Comparison of ENCODE assay signal across 19 cellular contexts in the genomic region with DNA sequence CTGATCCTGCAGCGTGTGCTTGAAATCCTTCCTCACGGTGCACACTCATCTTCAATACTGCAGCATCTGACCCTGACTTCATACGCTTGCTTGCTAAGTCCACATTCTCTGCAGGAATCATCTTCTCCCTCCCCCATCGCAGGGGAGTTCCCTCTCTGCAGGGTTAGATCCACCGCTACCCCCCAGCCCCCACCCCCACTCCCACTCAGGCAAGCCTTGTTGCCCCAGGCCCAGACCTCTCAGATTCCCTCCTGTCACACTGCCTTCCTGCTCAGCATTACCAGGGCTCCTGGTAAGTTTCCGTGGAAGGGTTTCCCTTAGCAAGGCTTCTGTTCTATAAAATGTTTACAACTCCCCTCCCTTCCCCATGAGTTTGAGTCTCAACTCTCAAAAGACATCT.
DNase-seq lines count a peak whose midpoint lies in the region; ATAC-seq and TF ChIP-seq lines count a peak whose summit lies in the region.
"Had no signal": no experiment of that assay in that cellular context is flagged by ENCODE, and none has a peak within 500 bp of the region (broad histone marks: within the 10 kb centered on the region; RNA-seq: fewer than 3 reads in every experiment).

No MANE protein-coding gene starts in this region.

- no peaks in the 10 kb centered on the region for H3K36me3 ChIP-seq in cardiac muscle cell
- peaks cover 0 to 15% (median 0%) of the 10 kb centered on the region in 9 donors for H3K36me3 ChIP-seq in heart right ventricle

- 72 to 81% methylated on average over 6 of the region's 6 CpGs for WGBS in heart right ventricle, 2 donors

- no peaks in the 10 kb centered on the region for H3K27me3 ChIP-seq in cardiac muscle cell
- H3K27me3 ChIP-seq in heart right ventricle, result no peaks in the 10 kb centered on the region

- H3K27ac ChIP-seq in cardiac muscle cell, result peak overlapping the region; percentile 10
- H3K27ac ChIP-seq in heart right ventricle, result no peak overlapping the region
- H3K27ac ChIP-seq: 22Rv1, PC-9 had no signal

- H3K9me3 ChIP-seq in cardiac muscle cell (ENCODE audit: low read depth) (no peaks in the 10 kb centered on the region), heart right ventricle (no peaks in the 10 kb centered on the region)

- H3K9me3 Mint-ChIP-seq in nephron, result no peaks in the 10 kb centered on the region
- no peaks in the 10 kb centered on the region for H3K9me3 Mint-ChIP-seq in stimulated activated effector memory CD8-positive, alpha-beta T cell treated with anti-CD3 and anti-CD28 coated beads, Interleukin-12 subunit alpha, Interleukin-12 subunit beta, amount 100 ng/mL, for 72 hours

- H3K4me3 ChIP-seq in cardiac muscle cell, result no peak overlapping the region
- H3K4me3 ChIP-seq in heart right ventricle, result no peak overlapping the region
- H3K4me3 ChIP-seq in fibroblast of villous mesenchyme (ENCODE audit: low read depth, low read length), result no peak overlapping the region
- H3K4me3 ChIP-seq: K562, PC-9 had no signal

- no peaks in the 10 kb centered on the region for H3K4me1 ChIP-seq in cardiac muscle cell (ENCODE audit: low read depth)
- no peaks in the 10 kb centered on the region for H3K4me1 ChIP-seq in heart right ventricle

- peaks cover 41% of the 10 kb centered on the region for H3K36me3 Mint-ChIP-seq in nephron (ENCODE audit: low read depth)
- H3K36me3 Mint-ChIP-seq in stimulated activated effector memory CD8-positive, alpha-beta T cell treated with anti-CD3 and anti-CD28 coated beads, Interleukin-12 subunit alpha, Interleukin-12 subunit beta, amount 100 ng/mL, for 72 hours, result peaks cover 23% of the 10 kb centered on the region

- ATAC-seq in heart right ventricle (no peak), GM21447 (IDR thresholded peaks at IDR 0.05; ENCODE audit: unreplicated experiment) (no peak)
- no peak for ATAC-seq in stimulated activated effector memory CD8-positive, alpha-beta T cell treated with anti-CD3 and anti-CD28 coated beads, Interleukin-12 subunit alpha, Interleukin-12 subunit beta, amount 100 ng/mL, for 72 hours
- no peak for ATAC-seq in activated CD4-positive, CD25-positive, alpha-beta regulatory T cell treated with anti-CD3 and anti-CD28 coated beads, Interleukin-2, amount 50 U/mL, for 24 hours
- ATAC-seq: HCT116, K562 had no signal

- H3K27ac Mint-ChIP-seq in nephron, result peak overlapping the region; percentile 49 to 90 (median 85)
- H3K27ac Mint-ChIP-seq in stimulated activated effector memory CD8-positive, alpha-beta T cell treated with anti-CD3 and anti-CD28 coated beads, Interleukin-12 subunit alpha, Interleukin-12 subunit beta, amount 100 ng/mL, for 72 hours, result peak overlapping the region; percentile 13
- H3K27ac Mint-ChIP-seq: B cell had no signal

- peaks cover 31% of the 10 kb centered on the region for H3K4me1 Mint-ChIP-seq in nephron
- H3K4me1 Mint-ChIP-seq in stimulated activated effector memory CD8-positive, alpha-beta T cell treated with anti-CD3 and anti-CD28 coated beads, Interleukin-12 subunit alpha, Interleukin-12 subunit beta, amount 100 ng/mL, for 72 hours, result peaks cover 19% of the 10 kb centered on the region

- TF ChIP-seq CTCF in cardiac muscle cell (IDR thresholded peaks at IDR 0.05; ENCODE audit: low read depth, low read length) (no peak), heart right ventricle (IDR thresholded peaks at IDR 0.05) (no peak), fibroblast of villous mesenchyme (IDR thresholded peaks at IDR 0.05; ENCODE audit: insufficient read depth, low read depth, low read length) (no peak), nephron (IDR thresholded peaks at IDR 0.05; ENCODE audit: unreplicated experiment in 3 of 3) (no peak)

- H3K27me3 Mint-ChIP-seq in nephron (ENCODE audit: low read depth), result no peaks in the 10 kb centered on the region
- H3K27me3 Mint-ChIP-seq: B cell; CD4-positive, CD25-positive, alpha-beta regulatory T cell had no signal

- DNase-seq in cardiac muscle cell (ENCODE audit: low read depth in 1 of 2, low spot score in 1 of 2) (no peak), heart right ventricle (no peak), fibroblast of villous mesenchyme (ENCODE audit: low read depth) (peak; percentile 30), NCI-H1092 (lab: John Stamatoyannopoulos, UW) (no peak)
- DNase-seq in stimulated activated effector memory CD8-positive, alpha-beta T cell treated with anti-CD3 and anti-CD28 coated beads, Interleukin-12 subunit alpha, Interleukin-12 subunit beta, amount 100 ng/mL, for 72 hours (ENCODE audit: low spot score in 2 of 2), result no peak
- DNase-seq: CD4-positive, CD25-positive, alpha-beta regulatory T cell; DMS53; NCI-H1436; NCI-H2029 treated with DMSO at 0.1 percent for 48 hours; NCI-H2171 treated with DMSO at 0.1 percent for 48 hours; NCI-H774; PC-9 had no signal

- H3K4me3 Mint-ChIP-seq in nephron, result peak overlapping the region in 2 of 3 experiments; percentile 26 to 45
- H3K4me3 Mint-ChIP-seq in stimulated activated effector memory CD8-positive, alpha-beta T cell treated with anti-CD3 and anti-CD28 coated beads, Interleukin-12 subunit alpha, Interleukin-12 subunit beta, amount 100 ng/mL, for 72 hours, result no peak overlapping the region
- H3K4me3 Mint-ChIP-seq: B cell; CD4-positive, CD25-positive, alpha-beta regulatory T cell had no signal

- intact Hi-C loops in heart right ventricle (cut with DNase I), result no loop called here
